Comparison of ENCODE assay signal across 8 cellular contexts in genomic region chr12:7144414-7145120, GRCh38. TPM values are rescaled to one million over a fixed set of nuclear protein-coding genes. Genes with fewer than 3 reads are reported as not detected.
DNase-seq lines count a peak whose midpoint lies in the region; ATAC-seq, FAIRE-seq and TF ChIP-seq lines count a peak whose summit lies in the region.

No MANE protein-coding gene starts in this region.

- no peaks in the 10 kb centered on the region for H3K9me3 ChIP-seq in endothelial cell of umbilical vein (replicated peaks; ENCODE audit: control insufficient read depth, insufficient read depth, low read length)

- H3K4me1 ChIP-seq in endothelial cell of umbilical vein (ENCODE audit: control insufficient read depth, extremely low read depth, insufficient read depth, low read length), result no peaks in the 10 kb centered on the region

- no peaks in the 10 kb centered on the region for H3K9me3 Mint-ChIP-seq in naive B cell
- no peaks in the 10 kb centered on the region for H3K9me3 Mint-ChIP-seq in activated naive CD4-positive, alpha-beta T cell treated with anti-CD3 and anti-CD28 coated beads for 36 hours

- peaks cover 9 to 11% of the 10 kb centered on the region in 2 donors for H3K36me3 Mint-ChIP-seq in naive B cell
- no peaks in the 10 kb centered on the region for H3K36me3 Mint-ChIP-seq in activated naive CD4-positive, alpha-beta T cell treated with anti-CD3 and anti-CD28 coated beads for 36 hours (ENCODE audit: low read depth)

- no peaks in the 10 kb centered on the region for H3K9me1 ChIP-seq in endothelial cell of umbilical vein (replicated peaks; ENCODE audit: control insufficient read depth, extremely low read depth, insufficient read depth, low read length)

- H3K79me2 ChIP-seq in endothelial cell of umbilical vein (ENCODE audit: control insufficient read depth, insufficient read depth, low read length), result no peaks in the 10 kb centered on the region

- dilution Hi-C loops in endothelial cell of umbilical vein (cut with MboI; ENCODE audit: extremely low pct_ligation_motif_present, low sequenced_read_pairs), result no loop called here

- H3K36me3 ChIP-seq in endothelial cell of umbilical vein (ENCODE audit: control insufficient read depth in 2 of 2, extremely low read depth in 1 of 2, insufficient read depth in 2 of 2, low read length in 2 of 2), result peaks cover 0 to 11% of the 10 kb centered on the region in 2 experiments

- POLR2A ChIA-PET in endothelial cell of umbilical vein (lab: Charles Lee), result no interaction called here

- ATAC-seq in naive B cell (ENCODE audit: low read depth in 2 of 2) (peak; percentile 38 to 45), GM21390 (IDR thresholded peaks at IDR 0.05; ENCODE audit: unreplicated experiment) (no peak)

- TF ChIP-seq CTCF in AG09309 (IDR thresholded peaks at IDR 0.05; ENCODE audit: control insufficient read depth, insufficient read depth, low read depth, low read length, missing control alignments), result peak; percentile 50
- TF ChIP-seq CTCF in GM13977 (IDR thresholded peaks at IDR 0.05; ENCODE audit: extremely low read depth, insufficient read depth, missing control alignments), result peak; percentile 51
- peak; percentile 42 to 48 for TF ChIP-seq CTCF in endothelial cell of umbilical vein (IDR thresholded peaks at IDR 0.05; ENCODE audit: extremely low read depth in 1 of 2, insufficient read depth in 1 of 2, low read depth in 1 of 2, low read length in 2 of 2)

- no TSS peak for BruUV-seq in endothelial cell of umbilical vein (replicated peaks; lab: Mats Ljungman, UMichigan)

- no peak overlapping the region for H3K4me3 Mint-ChIP-seq in naive B cell
- no peak overlapping the region for H3K4me3 Mint-ChIP-seq in activated naive CD4-positive, alpha-beta T cell treated with anti-CD3 and anti-CD28 coated beads for 36 hours

- H3K27me3 Mint-ChIP-seq in naive B cell, result no peaks in the 10 kb centered on the region
- H3K27me3 Mint-ChIP-seq in activated naive CD4-positive, alpha-beta T cell treated with anti-CD3 and anti-CD28 coated beads for 36 hours (ENCODE audit: low read depth), result no peaks in the 10 kb centered on the region

- H3K9ac ChIP-seq in endothelial cell of umbilical vein (replicated peaks; ENCODE audit: extremely low read depth, insufficient read depth, low read length), result no peak overlapping the region

- H2AFZ ChIP-seq in endothelial cell of umbilical vein (ENCODE audit: low read depth, low read length), result no peak overlapping the region

- no peak overlapping the region for H3K27ac ChIP-seq in endothelial cell of umbilical vein (ENCODE audit: insufficient read depth, low read depth, low read length)

- in situ Hi-C loops in GM13977 (cut with MboI; ENCODE audit: low pct_unique_long_range_greater_than_20kb, low sequenced_read_pairs, unreplicated experiment), result no loop called here

- CTCF ChIA-PET in endothelial cell of umbilical vein (lab: Charles Lee), result interaction anchor here (0.9 to 4.9 kb wide), 17 partner anchors 9 to 219 kb away, joined by 3 to 26 read pairs (median 4); partner anchors contain the start of genes C1R, C1RL, C1S and PEX5
- CTCF ChIA-PET in activated naive CD4-positive, alpha-beta T cell treated with anti-CD3 and anti-CD28 coated beads for 36 hours (lab: Charles Lee), result interaction anchor here (0.7 to 2.9 kb wide), 21 partner anchors 9 to 498 kb away, joined by 3 to 13 read pairs (median 3); partner anchors contain the start of genes LPCAT3, PEX5 and RBP5

- no peak overlapping the region for H3K27ac Mint-ChIP-seq in naive B cell
- no peak overlapping the region for H3K27ac Mint-ChIP-seq in activated naive CD4-positive, alpha-beta T cell treated with anti-CD3 and anti-CD28 coated beads for 36 hours

- H4K20me1 ChIP-seq in endothelial cell of umbilical vein (replicated peaks; ENCODE audit: control insufficient read depth, extremely low read depth, insufficient read depth, low read length), result no peaks in the 10 kb centered on the region

- FAIRE-seq in endothelial cell of umbilical vein (lab: Jason Lieb, UNC), result peak; percentile 24

- no peak for DNase-seq in AG09309 (ENCODE audit: low read depth)
- peak; percentile 50 for DNase-seq in GM13977 (ENCODE audit: low spot score)
- DNase-seq in OCI-M1 (lab: John Stamatoyannopoulos, UW), result peak; percentile 65
- peak; percentile 39 for DNase-seq in endothelial cell of umbilical vein (ENCODE audit: low read depth, low spot score)
- DNase-seq in naive B cell, result peak; percentile 18
- DNase-seq in activated naive CD4-positive, alpha-beta T cell treated with anti-CD3 and anti-CD28 coated beads for 36 hours, result no peak
- DNase-seq in occipital lobe (lab: John Stamatoyannopoulos, UW), result no peak

- no peak for TF ChIP-seq POLR2A in endothelial cell of umbilical vein (IDR thresholded peaks at IDR 0.05; ENCODE audit: low read depth, low read length)

- intact Hi-C loops in endothelial cell of umbilical vein (cut with micrococcal nuclease), result no loop called here
- intact Hi-C loops in activated naive CD4-positive, alpha-beta T cell treated with anti-CD3 and anti-CD28 coated beads for 36 hours (cut with micrococcal nuclease), result no loop called here

- peaks cover 0 to 10% (median 0%) of the 10 kb centered on the region in 3 donors for H3K4me1 Mint-ChIP-seq in naive B cell
- peaks cover 2% of the 10 kb centered on the region for H3K4me1 Mint-ChIP-seq in activated naive CD4-positive, alpha-beta T cell treated with anti-CD3 and anti-CD28 coated beads for 36 hours (ENCODE audit: low read depth)

- no peak overlapping the region for H3K4me2 ChIP-seq in endothelial cell of umbilical vein (ENCODE audit: insufficient read depth, low read length)

- H3K4me3 ChIP-seq in AG09309 (ENCODE audit: control insufficient read depth, low read depth, low read length) (no peak overlapping the region), endothelial cell of umbilical vein (replicated peaks in 1 of 3; ENCODE audit: insufficient read depth in 1 of 3, low read depth in 1 of 3, low read length in 3 of 3) (no peak overlapping the region)

- H3K27me3 ChIP-seq in endothelial cell of umbilical vein (ENCODE audit: control insufficient read depth in 2 of 2, insufficient read depth in 2 of 2, low read length in 2 of 2), result no peaks in the 10 kb centered on the region

RNA-seq across cellular contexts. Expression of gene CLSTN3, which starts 14.4 kb away (rescaled TPM):
- total RNA-seq in endothelial cell of umbilical vein (24.2 and 27.8 TPM in 2 replicates), occipital lobe (60.5 TPM)
- polyA plus RNA-seq in endothelial cell of umbilical vein (38.9 and 45.9 TPM in 2 replicates), naive B cell (ENCODE audit: low read depth in 6 of 6) (1 to 10 TPM in 5 of 6 donors, not detected in 1; 1.7 to 3.4 (median 2.9) TPM)
- polyA plus RNA-seq in endothelial cell of umbilical vein (2011; cell fraction: cytosol; rRNA removed), result 23.0 TPM in 2 replicates
- polyA plus RNA-seq in endothelial cell of umbilical vein (2011; cell fraction: nucleus; rRNA removed), result 47.4 and 50.2 TPM in 2 replicates
- 26.0 and 28.7 TPM in 2 replicates for polyA plus RNA-seq in endothelial cell of umbilical vein (2012)
- 66.8 and 96.6 TPM in 2 replicates for polyA minus RNA-seq in endothelial cell of umbilical vein
- 11.8 TPM for polyA minus RNA-seq in endothelial cell of umbilical vein (2011; cell fraction: cytosol; rRNA and poly(A)+ RNA removed)
- polyA minus RNA-seq in endothelial cell of umbilical vein (2011; cell fraction: nucleus; rRNA and poly(A)+ RNA removed), result 27.2 and 28.1 TPM in 2 replicates
- 10 to 100 TPM; 18.3 to 21.8 TPM for total RNA-seq in activated naive CD4-positive, alpha-beta T cell treated with anti-CD3 and anti-CD28 coated beads for 36 hours

RNA-seq across cellular contexts. Expression of gene RBP5, which starts 15.9 kb away (rescaled TPM):
- total RNA-seq in endothelial cell of umbilical vein (not detected in 2 replicates), occipital lobe (not detected)
- polyA plus RNA-seq in endothelial cell of umbilical vein (0.11 and 0.12 TPM in 2 replicates), naive B cell (ENCODE audit: low read depth in 6 of 6) (under 1 TPM in 1 of 6 donors, not detected in 5; 0.51 TPM)
- polyA plus RNA-seq in endothelial cell of umbilical vein (2011; cell fraction: cytosol; rRNA removed), result 0.19 and 0.20 TPM in 2 replicates
- polyA plus RNA-seq in endothelial cell of umbilical vein (2011; cell fraction: nucleus; rRNA removed), result 0.59 and 1.5 TPM in 2 replicates
- 0.71 and 1.3 TPM in 2 replicates for polyA plus RNA-seq in endothelial cell of umbilical vein (2012)
- 0.25 TPM in 1 of 2 replicates, not detected in the other for polyA minus RNA-seq in endothelial cell of umbilical vein
- polyA minus RNA-seq in endothelial cell of umbilical vein (2011; cell fraction: cytosol; rRNA and poly(A)+ RNA removed), result not detected
- not detected in 2 replicates for polyA minus RNA-seq in endothelial cell of umbilical vein (2011; cell fraction: nucleus; rRNA and poly(A)+ RNA removed)
- total RNA-seq in activated naive CD4-positive, alpha-beta T cell treated with anti-CD3 and anti-CD28 coated beads for 36 hours, result under 1 TPM in 1 of 2 experiments, not detected in 1; 0.57 TPM

RNA-seq across cellular contexts. Expression of gene C1RL, which starts 35.6 kb away (rescaled TPM):
- total RNA-seq in endothelial cell of umbilical vein, result 22.5 and 25.0 TPM in 2 replicates
- 20.9 and 26.3 TPM in 2 replicates for polyA plus RNA-seq in endothelial cell of umbilical vein
- 13.6 and 17.1 TPM in 2 replicates for polyA plus RNA-seq in endothelial cell of umbilical vein (2011; cell fraction: cytosol; rRNA removed)
- polyA plus RNA-seq in endothelial cell of umbilical vein (2011; cell fraction: nucleus; rRNA removed), result 15.9 and 16.0 TPM in 2 replicates
- polyA plus RNA-seq in endothelial cell of umbilical vein (2012), result 16.7 and 24.1 TPM in 2 replicates
- polyA minus RNA-seq in endothelial cell of umbilical vein, result 26.8 and 31.1 TPM in 2 replicates
- polyA minus RNA-seq in endothelial cell of umbilical vein (2011; cell fraction: cytosol; rRNA and poly(A)+ RNA removed), result 12.6 TPM
- polyA minus RNA-seq in endothelial cell of umbilical vein (2011; cell fraction: nucleus; rRNA and poly(A)+ RNA removed), result 10.4 and 13.0 TPM in 2 replicates
- 1 to 10 TPM; 2.4 to 9.6 (median 3.5) TPM for polyA plus RNA-seq in naive B cell (ENCODE audit: low read depth in 6 of 6)
- total RNA-seq in activated naive CD4-positive, alpha-beta T cell treated with anti-CD3 and anti-CD28 coated beads for 36 hours, result 10 to 100 TPM; 10.3 to 11.5 TPM
- total RNA-seq in occipital lobe, result 3.4 TPM

RNA-seq across cellular contexts. Expression of gene PEX5, which starts 44.9 kb away (rescaled TPM):
- total RNA-seq in endothelial cell of umbilical vein (24.2 and 32.3 TPM in 2 replicates), occipital lobe (71.1 TPM)
- polyA plus RNA-seq in endothelial cell of umbilical vein (11.4 and 12.9 TPM in 2 replicates), naive B cell (ENCODE audit: low read depth in 6 of 6) (10 to 100 TPM in 4 of 6 donors, 1 to 10 TPM in 2; 8.3 to 15.3 (median 12.3) TPM)
- 13.9 and 14.3 TPM in 2 replicates for polyA plus RNA-seq in endothelial cell of umbilical vein (2011; cell fraction: cytosol; rRNA removed)
- 21.3 and 21.5 TPM in 2 replicates for polyA plus RNA-seq in endothelial cell of umbilical vein (2011; cell fraction: nucleus; rRNA removed)
- 18.3 and 22.9 TPM in 2 replicates for polyA plus RNA-seq in endothelial cell of umbilical vein (2012)
- 16.4 and 19.0 TPM in 2 replicates for polyA minus RNA-seq in endothelial cell of umbilical vein
- polyA minus RNA-seq in endothelial cell of umbilical vein (2011; cell fraction: cytosol; rRNA and poly(A)+ RNA removed), result 12.1 TPM
- 18.2 and 21.5 TPM in 2 replicates for polyA minus RNA-seq in endothelial cell of umbilical vein (2011; cell fraction: nucleus; rRNA and poly(A)+ RNA removed)
- 10 to 100 TPM; 29.7 to 30.9 TPM for total RNA-seq in activated naive CD4-positive, alpha-beta T cell treated with anti-CD3 and anti-CD28 coated beads for 36 hours

RNA-seq across cellular contexts. Expression of gene C1R, which starts 52.3 kb away (rescaled TPM):
- 3.1 and 3.6 TPM in 2 replicates for total RNA-seq in endothelial cell of umbilical vein
- polyA plus RNA-seq in endothelial cell of umbilical vein, result 5.1 and 5.8 TPM in 2 replicates
- polyA plus RNA-seq in endothelial cell of umbilical vein (2011; cell fraction: cytosol; rRNA removed), result 3.4 and 3.9 TPM in 2 replicates
- polyA plus RNA-seq in endothelial cell of umbilical vein (2011; cell fraction: nucleus; rRNA removed), result 2.6 and 3.6 TPM in 2 replicates
- polyA plus RNA-seq in endothelial cell of umbilical vein (2012), result 2.7 and 2.8 TPM in 2 replicates
- polyA minus RNA-seq in endothelial cell of umbilical vein, result 2.4 and 4.1 TPM in 2 replicates
- polyA minus RNA-seq in endothelial cell of umbilical vein (2011; cell fraction: cytosol; rRNA and poly(A)+ RNA removed), result 1.4 TPM
- polyA minus RNA-seq in endothelial cell of umbilical vein (2011; cell fraction: nucleus; rRNA and poly(A)+ RNA removed), result 0.53 and 2.5 TPM in 2 replicates
- 1 to 10 TPM in 4 of 6 donors, under 1 TPM in 1, not detected in 1; 0.95 to 3.1 (median 1.9) TPM for polyA plus RNA-seq in naive B cell (ENCODE audit: low read depth in 6 of 6)
- total RNA-seq in activated naive CD4-positive, alpha-beta T cell treated with anti-CD3 and anti-CD28 coated beads for 36 hours, result 1 to 10 TPM; 1.4 to 1.5 TPM
- total RNA-seq in occipital lobe, result 2.5 TPM

Comparison
In these comparisons a context has a peak if more than half of its experiments do, and no peak if none do; other contexts are left out.
1. DNase-seq: peak in GM13977 (single experiment), OCI-M1 (single experiment), endothelial cell of umbilical vein (single experiment) and naive B cell (single experiment); none in AG09309 (single experiment), activated naive CD4-positive, alpha-beta T cell treated with anti-CD3 and anti-CD28 coated beads for 36 hours (single experiment) and occipital lobe (single experiment).
2. Peak in every context shown above with its lines, with median percentiles within 50 percentile points of each other: CTCF ChIP-seq.